ENCODE assay signal across 31 cellular contexts in the genomic region with DNA sequence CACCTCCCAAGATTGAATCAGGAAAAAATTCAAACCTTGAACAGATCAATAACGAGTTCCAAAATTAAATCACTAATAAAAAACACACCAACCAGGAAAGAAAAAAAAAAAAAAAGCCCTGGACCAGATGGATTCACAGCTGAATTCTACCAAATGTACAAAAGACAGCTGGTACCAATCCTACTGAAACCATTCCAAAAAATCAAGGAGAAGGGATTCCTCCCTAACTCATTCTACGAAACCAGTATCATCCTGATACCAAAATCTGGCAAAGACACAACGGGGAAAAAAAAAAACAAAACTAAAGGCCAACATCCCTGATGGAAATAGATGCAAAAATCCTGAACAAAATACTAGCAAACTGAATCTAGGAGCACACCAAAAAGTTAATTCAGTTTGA.
"Had no signal": no experiment of that assay in that cellular context is flagged by ENCODE, and none has a peak within 500 bp of the region (broad histone marks: within the 10 kb centered on the region; RNA-seq: fewer than 3 reads in every experiment).

No MANE protein-coding gene starts in this region.

- H3K9me3 Mint-ChIP-seq: activated naive CD4-positive, alpha-beta T cell treated with anti-CD3 and anti-CD28 coated beads for 36 hours; activated naive CD8-positive, alpha-beta T cell treated with anti-CD3 and anti-CD28 coated beads for 36 hours had no signal

- DNase-seq: activated CD4-positive, alpha-beta T cell treated with anti-CD3 and anti-CD28 coated beads for 36 hours; activated CD4-positive, CD25-positive, alpha-beta regulatory T cell; activated CD8-positive, alpha-beta memory T cell treated with anti-CD3 and anti-CD28 coated beads, Interleukin-2, amount 10 ng/mL, durations not matched to agents 7 days and 5 days; activated CD8-positive, alpha-beta T cell treated with anti-CD3 and anti-CD28 coated beads, Interleukin-2, amount 10 ng/mL, durations not matched to agents 7 days and 5 days; activated effector memory CD4-positive, alpha-beta T cell treated with anti-CD3 and anti-CD28 coated beads, Interleukin-2, amount 50 U/mL, for 16 hours; activated naive CD4-positive, alpha-beta T cell treated with anti-CD3 and anti-CD28 coated beads for 36 hours; activated naive CD8-positive, alpha-beta T cell treated with anti-CD3 and anti-CD28 coated beads for 36 hours; adrenal gland; aorta; body of pancreas; foreskin fibroblast; heart right ventricle; left lung; mucosa of descending colon; pancreas; retina; stimulated activated CD4-positive, alpha-beta T cell treated with anti-CD3 and anti-CD28 coated beads, Interleukin-1b, Interleukin-23, amount 100 ng/mL, for 48 hours; stimulated activated CD4-positive, alpha-beta T cell treated with anti-CD3 and anti-CD28 coated beads, Interleukin-4, amount 100 ng/mL, for 4 hours; stimulated activated CD8-positive, alpha-beta memory T cell treated with anti-CD3 and anti-CD28 coated beads, Interleukin-4, amount 100 ng/mL, for 48 hours; stimulated activated naive CD8-positive, alpha-beta T cell treated with anti-CD3 and anti-CD28 coated beads, Interleukin-15, amount 100 ng/mL, for 72 hours; substantia nigra; T-helper 1 cell; thyroid gland; upper lobe of left lung had no signal

- H3K9me3 ChIP-seq: adrenal gland, body of pancreas, left lung, mucosa of descending colon, pancreas, prostate gland, thyroid gland, upper lobe of left lung, vagina had no signal

- H3K27me3 Mint-ChIP-seq: activated CD4-positive, alpha-beta T cell treated with anti-CD3 and anti-CD28 coated beads for 36 hours; activated CD8-positive, alpha-beta memory T cell treated with anti-CD3 and anti-CD28 coated beads, Interleukin-2, amount 10 ng/mL, durations not matched to agents 7 days and 5 days; activated naive CD8-positive, alpha-beta T cell treated with anti-CD3 and anti-CD28 coated beads for 36 hours; stimulated activated memory B cell treated with anti-CD40 and anti-IgM and Interleukin-4, amounts not matched to agents 10 μg/mL and 1 μg/mL and 100 μg/mL, for 72 hours; stimulated activated naive CD8-positive, alpha-beta T cell treated with anti-CD3 and anti-CD28 coated beads, Interleukin-15, amount 100 ng/mL, for 72 hours had no signal

- H3K4me1 ChIP-seq: adrenal gland, body of pancreas, left lung, pancreas, prostate gland, thyroid gland, upper lobe of left lung, vagina had no signal

- H3K4me3 ChIP-seq: adrenal gland, body of pancreas, cardiac muscle cell, heart right ventricle, left lung, lung, mucosa of descending colon, pancreas, prostate gland, smooth muscle cell, thyroid gland, upper lobe of left lung, vagina had no signal

- H3K4me2 ChIP-seq: smooth muscle cell had no signal

- H3K27ac ChIP-seq: adrenal gland, body of pancreas, cardiac muscle cell, heart right ventricle, left lung, pancreas, prostate gland, thyroid gland, upper lobe of left lung, vagina had no signal

- FAIRE-seq: endothelial cell of umbilical vein had no signal

- H3K36me3 ChIP-seq: adrenal gland, pancreas, prostate gland had no signal

- H3K27me3 ChIP-seq: adrenal gland, body of pancreas, cardiac muscle cell, heart right ventricle, left lung, pancreas, thyroid gland, upper lobe of left lung, vagina had no signal

- ATAC-seq: activated CD4-positive, alpha-beta T cell treated with anti-CD3 and anti-CD28 coated beads for 36 hours; activated CD8-positive, alpha-beta memory T cell treated with anti-CD3 and anti-CD28 coated beads, Interleukin-2, amount 10 ng/mL, durations not matched to agents 7 days and 5 days; activated CD8-positive, alpha-beta T cell treated with anti-CD3 and anti-CD28 coated beads, Interleukin-2, amount 10 ng/mL, durations not matched to agents 7 days and 5 days; body of pancreas; left lung; mucosa of descending colon; pancreas; stimulated activated memory B cell treated with anti-CD40 and anti-IgM and Interleukin-4, amounts not matched to agents 10 μg/mL and 1 μg/mL and 100 μg/mL, for 72 hours; stimulated activated naive CD8-positive, alpha-beta T cell treated with anti-CD3 and anti-CD28 coated beads, Interleukin-15, amount 100 ng/mL, for 72 hours had no signal

- H3K27ac Mint-ChIP-seq: activated CD4-positive, alpha-beta T cell treated with anti-CD3 and anti-CD28 coated beads for 36 hours; activated CD8-positive, alpha-beta T cell treated with anti-CD3 and anti-CD28 coated beads, Interleukin-2, amount 10 ng/mL, durations not matched to agents 7 days and 5 days; activated naive CD4-positive, alpha-beta T cell treated with anti-CD3 and anti-CD28 coated beads for 36 hours; stimulated activated memory B cell treated with anti-CD40 and anti-IgM and Interleukin-4, amounts not matched to agents 10 μg/mL and 1 μg/mL and 100 μg/mL, for 72 hours had no signal

- H3K4me3 Mint-ChIP-seq: activated CD4-positive, alpha-beta T cell treated with anti-CD3 and anti-CD28 coated beads for 36 hours; activated CD8-positive, alpha-beta memory T cell treated with anti-CD3 and anti-CD28 coated beads, Interleukin-2, amount 10 ng/mL, durations not matched to agents 7 days and 5 days; activated CD8-positive, alpha-beta T cell treated with anti-CD3 and anti-CD28 coated beads, Interleukin-2, amount 10 ng/mL, durations not matched to agents 7 days and 5 days; activated naive CD4-positive, alpha-beta T cell treated with anti-CD3 and anti-CD28 coated beads for 36 hours; activated naive CD8-positive, alpha-beta T cell treated with anti-CD3 and anti-CD28 coated beads for 36 hours; stimulated activated memory B cell treated with anti-CD40 and anti-IgM and Interleukin-4, amounts not matched to agents 10 μg/mL and 1 μg/mL and 100 μg/mL, for 72 hours; stimulated activated naive CD8-positive, alpha-beta T cell treated with anti-CD3 and anti-CD28 coated beads, Interleukin-15, amount 100 ng/mL, for 72 hours had no signal
